ENCODE assay signal across 1 cellular context in the genomic region with DNA sequence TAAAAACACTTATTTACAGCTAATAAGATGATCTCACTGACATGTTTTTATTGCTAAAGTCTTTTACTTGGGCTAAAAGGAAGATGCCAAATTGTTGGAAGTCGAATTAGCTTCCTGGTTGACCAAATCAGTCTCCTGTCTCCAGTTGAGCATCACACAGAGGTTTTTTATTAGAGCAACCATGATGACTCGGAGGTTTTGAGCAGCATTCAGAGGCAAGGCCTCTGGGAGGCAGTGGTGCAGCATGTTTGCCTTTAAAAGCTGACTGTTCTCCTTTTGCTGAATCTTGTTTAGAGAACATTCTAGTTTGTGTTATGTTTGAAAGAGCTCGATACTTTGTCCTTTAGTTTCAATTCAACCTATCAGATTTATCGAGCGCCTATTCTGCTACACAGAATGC.
TF ChIP-seq lines count a peak whose summit lies in the region.

No MANE protein-coding gene starts in this region.

TF ChIP-seq in GM23338, 12 proteins besides CTCF, POLR2A, EP300 and RAD21 (continued from another document):
- no peak for TF ChIP-seq ZNF462 (CRISPR knock-in tag; IDR thresholded peaks at IDR 0.05)
- no peak for TF ChIP-seq CREB1 (CRISPR knock-in tag; IDR thresholded peaks at IDR 0.05; ENCODE audit: low read depth)
- TF ChIP-seq POLR2AphosphoS5 (IDR thresholded peaks at IDR 0.05; ENCODE audit: low read depth): no peak
- no peak for TF ChIP-seq ZNF331 (CRISPR knock-in tag; IDR thresholded peaks at IDR 0.05; ENCODE audit: low read depth)
- TF ChIP-seq, protein P1, sequence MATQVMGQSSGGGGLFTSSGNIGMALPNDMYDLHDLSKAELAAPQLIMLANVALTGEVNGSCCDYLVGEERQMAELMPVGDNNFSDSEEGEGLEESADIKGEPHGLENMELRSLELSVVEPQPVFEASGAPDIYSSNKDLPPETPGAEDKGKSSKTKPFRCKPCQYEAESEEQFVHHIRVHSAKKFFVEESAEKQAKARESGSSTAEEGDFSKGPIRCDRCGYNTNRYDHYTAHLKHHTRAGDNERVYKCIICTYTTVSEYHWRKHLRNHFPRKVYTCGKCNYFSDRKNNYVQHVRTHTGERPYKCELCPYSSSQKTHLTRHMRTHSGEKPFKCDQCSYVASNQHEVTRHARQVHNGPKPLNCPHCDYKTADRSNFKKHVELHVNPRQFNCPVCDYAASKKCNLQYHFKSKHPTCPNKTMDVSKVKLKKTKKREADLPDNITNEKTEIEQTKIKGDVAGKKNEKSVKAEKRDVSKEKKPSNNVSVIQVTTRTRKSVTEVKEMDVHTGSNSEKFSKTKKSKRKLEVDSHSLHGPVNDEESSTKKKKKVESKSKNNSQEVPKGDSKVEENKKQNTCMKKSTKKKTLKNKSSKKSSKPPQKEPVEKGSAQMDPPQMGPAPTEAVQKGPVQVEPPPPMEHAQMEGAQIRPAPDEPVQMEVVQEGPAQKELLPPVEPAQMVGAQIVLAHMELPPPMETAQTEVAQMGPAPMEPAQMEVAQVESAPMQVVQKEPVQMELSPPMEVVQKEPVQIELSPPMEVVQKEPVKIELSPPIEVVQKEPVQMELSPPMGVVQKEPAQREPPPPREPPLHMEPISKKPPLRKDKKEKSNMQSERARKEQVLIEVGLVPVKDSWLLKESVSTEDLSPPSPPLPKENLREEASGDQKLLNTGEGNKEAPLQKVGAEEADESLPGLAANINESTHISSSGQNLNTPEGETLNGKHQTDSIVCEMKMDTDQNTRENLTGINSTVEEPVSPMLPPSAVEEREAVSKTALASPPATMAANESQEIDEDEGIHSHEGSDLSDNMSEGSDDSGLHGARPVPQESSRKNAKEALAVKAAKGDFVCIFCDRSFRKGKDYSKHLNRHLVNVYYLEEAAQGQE (IDR thresholded peaks at IDR 0.05; ENCODE audit: unreplicated experiment): no peak
- TF ChIP-seq ETS1 (IDR thresholded peaks at IDR 0.05): no peak
- no peak for TF ChIP-seq STAT1 (IDR thresholded peaks at IDR 0.05; ENCODE audit: unreplicated experiment)
- no peak for TF ChIP-seq JUNB (IDR thresholded peaks at IDR 0.05; ENCODE audit: unreplicated experiment)
- TF ChIP-seq NANOG (IDR thresholded peaks at IDR 0.05; ENCODE audit: borderline replicate concordance): no peak
TF ChIP-seq in GM23338: peak in this region for 0.
